In the genomic region with DNA sequence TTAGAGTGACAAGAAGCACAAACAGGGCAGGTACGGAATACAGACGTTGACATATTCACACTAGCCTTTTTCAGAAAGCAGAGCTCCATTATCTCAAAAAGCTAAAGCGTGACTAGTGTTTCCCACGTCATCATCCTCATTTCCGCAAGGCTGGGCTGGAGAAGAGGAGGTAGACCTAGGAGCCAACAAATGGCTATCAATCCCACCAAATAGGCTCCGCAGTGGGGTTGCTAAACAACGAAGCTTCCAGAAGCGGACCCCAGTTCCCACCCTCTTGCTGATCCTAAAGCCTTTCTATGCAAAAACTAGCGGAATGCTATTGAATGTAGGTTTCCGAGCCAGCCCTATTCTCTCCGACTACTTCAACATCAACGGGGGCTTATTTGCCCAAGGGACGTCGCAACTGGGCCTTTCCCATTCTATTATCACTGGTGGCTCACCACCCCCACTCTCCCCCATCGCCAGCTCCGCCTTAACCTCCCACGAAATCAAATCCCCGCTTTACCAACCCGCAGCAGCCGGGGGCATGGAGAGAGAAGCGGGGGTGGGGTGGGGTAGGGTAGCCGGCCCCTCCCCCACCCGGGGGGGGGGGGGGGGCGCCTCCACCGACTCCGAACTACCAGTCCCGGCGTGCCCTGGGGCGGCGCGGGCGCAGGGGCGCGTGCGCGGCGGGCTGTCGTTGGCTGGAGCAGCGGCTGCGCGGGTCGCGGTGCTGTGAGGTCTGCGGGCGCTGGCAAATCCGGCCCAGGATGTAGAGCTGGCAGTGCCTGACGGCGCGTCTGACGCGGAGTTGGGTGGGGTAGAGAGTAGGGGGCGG, we compare ENCODE assay signal across 8 cellular contexts. TPM values are rescaled to one million over a fixed set of nuclear protein-coding genes. Genes with fewer than 3 reads are reported as not detected.
DNase-seq lines count a peak whose midpoint lies in the region; ATAC-seq and TF ChIP-seq lines count a peak whose summit lies in the region.

TSS of gene MORF4L1 (plus strand) at position 736 of the 817 bp plus-strand sequence. CDS start 128 bp downstream, outside the sequence.

- H3K4me1 ChIP-seq in cardiac muscle cell (ENCODE audit: low read depth) = peaks cover 13% of the 10 kb centered on the region
- H3K4me1 ChIP-seq in parathyroid adenoma = peaks cover 3% of the 10 kb centered on the region
- H3K4me1 ChIP-seq in thyroid gland = peaks cover 19 to 29% of the 10 kb centered on the region in 2 donors

- peak within 1 kb of the TSS; percentile 67 for H3K27ac ChIP-seq in adipose tissue (ENCODE audit: low read depth, low read length)
- H3K27ac ChIP-seq in cardiac muscle cell = peak within 1 kb of the TSS; percentile 99
- peak within 1 kb of the TSS; percentile 100 for H3K27ac ChIP-seq in parathyroid adenoma
- peak within 1 kb of the TSS; percentile 100 for H3K27ac ChIP-seq in thyroid gland

- peak within 1 kb of the TSS; percentile 69 for H3K4me2 ChIP-seq in parathyroid adenoma (ENCODE audit: low read length)

- H3K4me3 ChIP-seq in GM12875 (ENCODE audit: low read depth, low read length) (peak within 1 kb of the TSS; percentile 99), cardiac muscle cell (peak within 1 kb of the TSS; percentile 66), parathyroid adenoma (ENCODE audit: low read depth, low read length) (peak within 1 kb of the TSS; percentile 100), thyroid gland (replicated peaks in 1 of 3) (peak within 1 kb of the TSS; percentile 89 to 100 (median 99))

- intact Hi-C loops in thyroid gland (cut with DNase I) = no loop called here

- H3K27me3 ChIP-seq in cardiac muscle cell (no peaks in the 10 kb centered on the region), parathyroid adenoma (ENCODE audit: control insufficient read depth, insufficient read depth, low read length) (no peaks in the 10 kb centered on the region), thyroid gland (no peaks in the 10 kb centered on the region)

- peak within 1 kb of the TSS; percentile 89 for H2AFZ ChIP-seq in parathyroid adenoma

- peak within 1 kb of the TSS; percentile 99 for H3K9ac ChIP-seq in parathyroid adenoma

- TF ChIP-seq POLR2A in thyroid gland (IDR thresholded peaks at IDR 0.05) = peak in 1 of 2 donors; percentile 74

- H3K9me3 ChIP-seq in cardiac muscle cell (ENCODE audit: low read depth) = no peaks in the 10 kb centered on the region
- H3K9me3 ChIP-seq in parathyroid adenoma (ENCODE audit: control insufficient read depth, low read length) = no peaks in the 10 kb centered on the region
- no peaks in the 10 kb centered on the region for H3K9me3 ChIP-seq in thyroid gland

- peaks cover 20% of the 10 kb centered on the region for H3K79me2 ChIP-seq in parathyroid adenoma

- H3K36me3 ChIP-seq in cardiac muscle cell (no peaks in the 10 kb centered on the region), parathyroid adenoma (ENCODE audit: control insufficient read depth, insufficient read depth, low read length) (no peaks in the 10 kb centered on the region), thyroid gland (no peaks in the 10 kb centered on the region)

- TF ChIP-seq CTCF in GM12875 (IDR thresholded peaks at IDR 0.05; ENCODE audit: borderline replicate concordance, insufficient read depth, low read depth, low read length) = no peak
- TF ChIP-seq CTCF in cardiac muscle cell (IDR thresholded peaks at IDR 0.05; ENCODE audit: low read depth, low read length) = no peak
- TF ChIP-seq CTCF in parathyroid adenoma (IDR thresholded peaks at IDR 0.05) = no peak
- no peak for TF ChIP-seq CTCF in thyroid gland (IDR thresholded peaks at IDR 0.05)

- ATAC-seq in HG02884 (IDR thresholded peaks at IDR 0.05; ENCODE audit: unreplicated experiment) = peak; percentile 76

- peak; percentile 75 for DNase-seq in NCI-H146 treated with DMSO at 0.1 percent for 48 hours (lab: John Stamatoyannopoulos, UW; ENCODE audit: unreplicated experiment)
- peak; percentile 93 to 98 (median 94) for DNase-seq in T-helper 1 cell
- DNase-seq in cardiac muscle cell (ENCODE audit: low read depth in 1 of 2, low spot score in 1 of 2) = peak; percentile 97 to 98
- peak; percentile 97 to 98 for DNase-seq in thyroid gland

- 6 to 7% (median 6%) methylated on average over 41 to 51 of the region's 52 CpGs for WGBS in adipose tissue, 3 donors
- WGBS in thyroid gland, 2 donors = 6 to 8% methylated on average over 32 to 38 of the region's 52 CpGs

RNA-seq across cellular contexts. Expression of gene MORF4L1, which starts in this region (rescaled TPM):
- polyA plus RNA-seq in adipose tissue (100 to 1,000 TPM; 111 to 418 (median 276) TPM), cardiac muscle cell (625 and 669 TPM in 2 replicates)
- total RNA-seq in cardiac muscle cell (760 and 1,026 TPM in 2 replicates), thyroid gland (100 to 1,000 TPM; 264 to 326 (median 298) TPM)

Comparison
In these comparisons a context has a peak if more than half of its experiments do, and no peak if none do; other contexts are left out.
1. Peak in every context shown above with its lines: DNase-seq, ATAC-seq, H3K4me3 ChIP-seq and H3K27ac ChIP-seq.